ENCODE assay signal across 18 cellular contexts in genomic region chr16:10993649-10994048, GRCh38. TPM values are rescaled to one million over a fixed set of nuclear protein-coding genes. Genes with fewer than 3 reads are reported as not detected.
DNase-seq lines count a peak whose midpoint lies in the region; ATAC-seq and TF ChIP-seq lines count a peak whose summit lies in the region.
"Had no signal": no experiment of that assay in that cellular context is flagged by ENCODE, and none has a peak within 500 bp of the region (broad histone marks: within the 10 kb centered on the region; RNA-seq: fewer than 3 reads in every experiment).

No MANE protein-coding gene starts in this region.

- TF ChIP-seq CTCF in HFFc6 (IDR thresholded peaks at IDR 0.05) = no peak
- TF ChIP-seq CTCF in glutamatergic neuron (IDR thresholded peaks at IDR 0.05; ENCODE audit: partially characterized antibody, unreplicated experiment) = no peak
- no peak for TF ChIP-seq CTCF in testis (IDR thresholded peaks at IDR 0.05)

- H3K27ac Mint-ChIP-seq in HFFc6 (peak overlapping the region; percentile 89; the same call in 1 of the 2 replicates), glutamatergic neuron (ENCODE audit: unreplicated experiment) (peak overlapping the region; percentile 6)
- peak overlapping the region; percentile 93 for H3K27ac Mint-ChIP-seq in stimulated activated memory B cell treated with anti-CD40 and anti-IgM and Interleukin-4, amounts not matched to agents 10 μg/mL and 1 μg/mL and 100 μg/mL, for 72 hours

- H3K4me3 ChIP-seq in SJSA1 = no peak overlapping the region
- H3K4me3 ChIP-seq in testis = no peak overlapping the region
- H3K4me3 ChIP-seq: HAP-1 had no signal

- H3K4me3 Mint-ChIP-seq in HFFc6 (peak overlapping the region; percentile 70; the same call in 1 of the 2 replicates), glutamatergic neuron (ENCODE audit: unreplicated experiment) (no peak overlapping the region)
- H3K4me3 Mint-ChIP-seq in stimulated activated memory B cell treated with anti-CD40 and anti-IgM and Interleukin-4, amounts not matched to agents 10 μg/mL and 1 μg/mL and 100 μg/mL, for 72 hours = no peak overlapping the region
- H3K4me3 Mint-ChIP-seq: CD4-positive, alpha-beta memory T cell had no signal

- peaks cover 27% of the 10 kb centered on the region for H3K4me1 ChIP-seq in SJSA1 (replicated peaks)
- H3K4me1 ChIP-seq in testis = peaks cover 6% of the 10 kb centered on the region
- H3K4me1 ChIP-seq: HAP-1 had no signal

- H3K9me3 ChIP-seq in SJSA1 (replicated peaks) = no peaks in the 10 kb centered on the region
- no peaks in the 10 kb centered on the region for H3K9me3 ChIP-seq in testis
- H3K9me3 ChIP-seq: BE2C, HAP-1 had no signal

- H3K36me3 ChIP-seq in SJSA1 = peaks cover 15% of the 10 kb centered on the region
- no peaks in the 10 kb centered on the region for H3K36me3 ChIP-seq in testis (ENCODE audit: low read depth, missing control alignments)
- H3K36me3 ChIP-seq: HAP-1 had no signal

- no peak for TF ChIP-seq POLR2A in testis (IDR thresholded peaks at IDR 0.05)

- no peaks in the 10 kb centered on the region for H3K27me3 ChIP-seq in SJSA1 (replicated peaks)
- H3K27me3 ChIP-seq in testis = no peaks in the 10 kb centered on the region
- H3K27me3 ChIP-seq: BE2C had no signal

- WGBS in testis, 2 donors = 72 to 87% methylated on average over 6 of the region's 6 CpGs

- peaks cover 26% of the 10 kb centered on the region for H3K36me3 Mint-ChIP-seq in HFFc6 (ENCODE audit: low read depth)
- peaks cover 19% of the 10 kb centered on the region for H3K36me3 Mint-ChIP-seq in glutamatergic neuron (ENCODE audit: unreplicated experiment)
- H3K36me3 Mint-ChIP-seq in stimulated activated memory B cell treated with anti-CD40 and anti-IgM and Interleukin-4, amounts not matched to agents 10 μg/mL and 1 μg/mL and 100 μg/mL, for 72 hours = peaks cover 86% of the 10 kb centered on the region

- H3K4me1 Mint-ChIP-seq in HFFc6 (ENCODE audit: low read depth) = peaks cover 42% of the 10 kb centered on the region
- peaks cover 35% of the 10 kb centered on the region for H3K4me1 Mint-ChIP-seq in glutamatergic neuron (ENCODE audit: low read depth, unreplicated experiment)
- peaks cover 83% of the 10 kb centered on the region for H3K4me1 Mint-ChIP-seq in stimulated activated memory B cell treated with anti-CD40 and anti-IgM and Interleukin-4, amounts not matched to agents 10 μg/mL and 1 μg/mL and 100 μg/mL, for 72 hours

- H3K27ac ChIP-seq in SJSA1 (peak overlapping the region; percentile 59; the same call in 1 of the 2 replicates), testis (no peak overlapping the region)

- no peak for ATAC-seq in stimulated activated memory B cell treated with anti-CD40 and anti-IgM and Interleukin-4, amounts not matched to agents 10 μg/mL and 1 μg/mL and 100 μg/mL, for 72 hours

- DNase-seq in HFFc6 = no peak
- no peak for DNase-seq in SJSA1 (ENCODE audit: low read depth in 1 of 2, low spot score in 2 of 2)
- DNase-seq in glutamatergic neuron = no peak
- DNase-seq in testis = no peak
- DNase-seq in NOMO-1 treated with dmso at 0.1 percent for 144 hours (lab: John Stamatoyannopoulos, UW; ENCODE audit: unreplicated experiment) = no peak
- no peak for DNase-seq in AG20443 (ENCODE audit: low spot score)
- DNase-seq: BE2C; Calu3; CD4-positive, alpha-beta memory T cell; KG1; NCI-H1048; NCI-H146; NCI-H2081; NCI-H2227 treated with DMSO at 0.1 percent for 48 hours; NCI-H524 treated with DMSO at 0.1 percent for 48 hours; SIG-M5 had no signal

- H3K27me3 Mint-ChIP-seq in HFFc6 (ENCODE audit: insufficient read depth) = peaks cover 2% of the 10 kb centered on the region; the same call in 1 of the 2 replicates
- peaks cover 3% of the 10 kb centered on the region for H3K27me3 Mint-ChIP-seq in glutamatergic neuron (ENCODE audit: unreplicated experiment)
- H3K27me3 Mint-ChIP-seq in stimulated activated memory B cell treated with anti-CD40 and anti-IgM and Interleukin-4, amounts not matched to agents 10 μg/mL and 1 μg/mL and 100 μg/mL, for 72 hours = no peaks in the 10 kb centered on the region
- H3K27me3 Mint-ChIP-seq: CD4-positive, alpha-beta memory T cell had no signal

- H3K9me3 Mint-ChIP-seq in HFFc6 (no peaks in the 10 kb centered on the region), glutamatergic neuron (ENCODE audit: unreplicated experiment) (peaks cover 12% of the 10 kb centered on the region)
- peaks cover 4% of the 10 kb centered on the region for H3K9me3 Mint-ChIP-seq in stimulated activated memory B cell treated with anti-CD40 and anti-IgM and Interleukin-4, amounts not matched to agents 10 μg/mL and 1 μg/mL and 100 μg/mL, for 72 hours
- H3K9me3 Mint-ChIP-seq: CD4-positive, alpha-beta memory T cell had no signal

- intact Hi-C loops in testis (cut with DNase I; ENCODE audit: low total_unique reads) = no loop called here

RNA-seq across cellular contexts. Expression of gene CLEC16A, which starts 49.3 kb away (rescaled TPM):
- 10 to 100 TPM; 19.4 to 23.2 (median 21.2) TPM for total RNA-seq in HFFc6 (2021; fragmentation: NEBNext Ultra II Directional; extraction: Animal tissue kit (Norgen Biotek cat#: 25700))
- 14.8 and 19.1 TPM in 2 replicates for total RNA-seq in SJSA1 (2014; rRNA removed; shearing (Covaris generic))
- 43.0 TPM for total RNA-seq in glutamatergic neuron (ENCODE audit: unreplicated experiment)
- total RNA-seq in testis = 100 to 1,000 TPM in 1 of 2 donors, 10 to 100 TPM in 1; 93.9 to 122 TPM
- polyA plus RNA-seq in testis (ENCODE audit: insufficient read depth, low read depth, low replicate concordance) = 126 TPM

RNA-seq across cellular contexts. Expression of gene DEXI, which starts 51.4 kb away (rescaled TPM):
- total RNA-seq in HFFc6 (2021; fragmentation: NEBNext Ultra II Directional; extraction: Animal tissue kit (Norgen Biotek cat#: 25700)) = 10 to 100 TPM; 39.3 to 49.2 (median 44.3) TPM
- 43.5 and 48.5 TPM in 2 replicates for total RNA-seq in SJSA1 (2014; rRNA removed; shearing (Covaris generic))
- total RNA-seq in glutamatergic neuron (ENCODE audit: unreplicated experiment) (37.3 TPM), testis (10 to 100 TPM; 39.0 to 57.4 TPM)
- polyA plus RNA-seq in testis (ENCODE audit: insufficient read depth, low read depth, low replicate concordance) = 30.0 TPM

Comparison
In these comparisons a context has a peak if more than half of its experiments do, and no peak if none do; other contexts are left out.
1. H3K27ac Mint-ChIP-seq: peak in every context shown above with its lines; median percentile 93 in stimulated activated memory B cell treated with anti-CD40 and anti-IgM and Interleukin-4, amounts not matched to agents 10 μg/mL and 1 μg/mL and 100 μg/mL, for 72 hours; 89 in HFFc6; 6 in glutamatergic neuron.